Comparison of ENCODE assay signal across 1 cellular context in the genomic region with DNA sequence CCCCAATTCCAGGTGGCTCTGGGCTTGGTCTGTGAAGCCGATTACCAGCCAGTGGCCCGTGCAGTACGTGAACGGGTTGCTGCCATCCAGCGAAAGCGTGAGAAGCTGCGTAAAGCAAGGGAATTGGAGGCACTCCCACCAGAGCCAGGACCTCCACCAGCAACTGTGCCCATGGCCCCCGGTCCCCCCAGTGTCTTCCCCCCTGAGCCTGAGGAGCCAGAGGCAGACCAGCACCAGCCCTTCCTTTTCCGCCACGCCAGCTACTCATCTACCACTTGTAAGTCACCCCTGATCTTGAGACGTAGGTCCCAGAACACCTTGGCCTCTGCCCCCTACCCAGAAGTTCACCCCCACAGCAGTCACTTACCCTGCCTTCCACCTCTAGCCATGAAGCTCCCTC.
A peak's percentile ranks its signal among the peaks of the same experiment; 100 is the strongest.
TF ChIP-seq lines count a peak whose summit lies in the region.

No MANE protein-coding gene starts in this region.

TF ChIP-seq in HepG2, 621 proteins besides CTCF, POLR2A, EP300 and RAD21:
- TF ChIP-seq AGO2 (optimal IDR thresholded peaks at IDR 0.05; ENCODE audit: low read depth, low read length), result peak; percentile 72
- no peak for TF ChIP-seq SP1 (IDR thresholded peaks at IDR 0.05)
- no peak for TF ChIP-seq SP1 (CRISPR knock-in tag; IDR thresholded peaks at IDR 0.05)
